8 cellular contexts compared by ENCODE assay signal in genomic region chr10:112565434-112566053, GRCh38.
DNase-seq lines count a peak whose midpoint lies in the region; ATAC-seq and TF ChIP-seq lines count a peak whose summit lies in the region.

No MANE protein-coding gene starts in this region.

- H3K4me3 ChIP-seq in PC-3 (ENCODE audit: low read length): no peak overlapping the region
- no peak overlapping the region for H3K4me3 ChIP-seq in dorsolateral prefrontal cortex

- no peaks in the 10 kb centered on the region for H3K36me3 ChIP-seq in PC-3 (ENCODE audit: low read depth, low read length)

- H3K27me3 ChIP-seq in PC-3 (ENCODE audit: low read length) (no peaks in the 10 kb centered on the region), dorsolateral prefrontal cortex (no peaks in the 10 kb centered on the region)

- no TSS peak for BruUV-seq in PC-3 (replicated peaks; lab: Mats Ljungman, UMichigan)

- peaks cover 21% of the 10 kb centered on the region for H3K4me1 ChIP-seq in PC-3 (ENCODE audit: insufficient read depth, low read length)

- H3K9me3 ChIP-seq in PC-3 (ENCODE audit: low read length): no peaks in the 10 kb centered on the region

- H3F3A ChIP-seq in PC-3 (ENCODE audit: low read length, unreplicated experiment): no peaks in the 10 kb centered on the region

- H3K4me2 ChIP-seq in PC-3 (ENCODE audit: low read length): no peak overlapping the region

- H2AFZ ChIP-seq in PC-3 (ENCODE audit: low read length): no peak overlapping the region

- no peak overlapping the region for H3K27ac ChIP-seq in PC-3 (ENCODE audit: low read length)
- no peak overlapping the region for H3K27ac ChIP-seq in dorsolateral prefrontal cortex

- intact Hi-C loops in PC-3 (cut with micrococcal nuclease): loop anchor here (2.0 to 10.0 kb wide), 4 partner anchors 151 to 819 kb away; partner anchors contain the start of gene TCF7L2
- intact Hi-C loops in dorsolateral prefrontal cortex (cut with DNase I): loop anchor here (2.0 to 10.0 kb wide), 3 partner anchors 159 to 819 kb away; no protein-coding TSS in a partner anchor

- H4K20me1 ChIP-seq in PC-3 (ENCODE audit: low read length): no peaks in the 10 kb centered on the region

- no peaks in the 10 kb centered on the region for H3K9me2 ChIP-seq in PC-3 (replicated peaks; ENCODE audit: low read length)

- POLR2A ChIA-PET in PC-3 (lab: Charles Lee; ENCODE audit: unreplicated experiment): no interaction called here

- no peak overlapping the region for H3K9ac ChIP-seq in PC-3 (ENCODE audit: low read length)

- CTCF ChIA-PET in PC-3 (lab: Charles Lee): no interaction called here

- DNase-seq in activated CD4-positive, alpha-beta T cell treated with anti-CD3 and anti-CD28 coated beads for 48 hours: peak; percentile 17
- no peak for DNase-seq in activated CD4-positive, alpha-beta T cell treated with anti-CD3 and anti-CD28 coated beads, Interleukin-2, amount 50 U/mL, for 1 hour
- peak; percentile 66 for DNase-seq in LHCN-M2 (ENCODE audit: low read depth)
- peak; percentile 83 for DNase-seq in PC-3
- DNase-seq in dorsolateral prefrontal cortex: peak in 1 of 10 donors; percentile 24
- DNase-seq in lung microvascular endothelial cell (ENCODE audit: low read depth in 2 of 2): peak; percentile 78 to 86
- no peak for DNase-seq in cerebellum (ENCODE audit: low spot score)

- peak; percentile 54 for ATAC-seq in PC-3
- ATAC-seq in GM19328 (IDR thresholded peaks at IDR 0.05; ENCODE audit: unreplicated experiment): no peak

- H3K79me2 ChIP-seq in PC-3 (ENCODE audit: low read length): no peaks in the 10 kb centered on the region

- TF ChIP-seq CTCF in PC-3 (conservative IDR thresholded peaks at IDR 0.05; ENCODE audit: low read depth, low read length): peak; percentile 65
- peak in 55 of 56 donors; percentile 42 to 86 (median 67) for TF ChIP-seq CTCF in dorsolateral prefrontal cortex (IDR thresholded peaks at IDR 0.05 in 54 of 56, conservative IDR thresholded peaks at IDR 0.05 in 2 of 56; ENCODE audit: low read depth in 1 of 56, partially characterized antibody in 56 of 56)

Comparison
In these comparisons a context has a peak if more than half of its experiments do, and no peak if none do; other contexts are left out.
1. DNase-seq: peak in activated CD4-positive, alpha-beta T cell treated with anti-CD3 and anti-CD28 coated beads for 48 hours (single experiment), LHCN-M2 (single experiment), PC-3 (single experiment) and lung microvascular endothelial cell (2 of 2); none in activated CD4-positive, alpha-beta T cell treated with anti-CD3 and anti-CD28 coated beads, Interleukin-2, amount 50 U/mL, for 1 hour (single experiment) and cerebellum (single experiment).